Comparison of ENCODE assay signal across 11 cellular contexts in genomic region chr21:37006243-37006520, GRCh38. TPM values are rescaled to one million over a fixed set of nuclear protein-coding genes. Genes with fewer than 3 reads are reported as not detected.
DNase-seq lines count a peak whose midpoint lies in the region; ATAC-seq and TF ChIP-seq lines count a peak whose summit lies in the region.
"Had no signal": no experiment of that assay in that cellular context is flagged by ENCODE, and none has a peak within 500 bp of the region (broad histone marks: within the 10 kb centered on the region; RNA-seq: fewer than 3 reads in every experiment).

No MANE protein-coding gene starts in this region.

- peak overlapping the region in 1 of 2 experiments; percentile 40 for H3K23ac ChIP-seq in mesenchymal stem cell (ENCODE audit: low read length in 2 of 2)

- H3K27ac ChIP-seq in heart left ventricle: no peak overlapping the region
- no peak overlapping the region for H3K27ac ChIP-seq in mesenchymal stem cell (ENCODE audit: low read length, poor library complexity, severe bottlenecking)
- peak overlapping the region in 2 of 4 donors; percentile 57 to 69 for H3K27ac ChIP-seq in upper lobe of left lung

- H4K8ac ChIP-seq in mesenchymal stem cell (ENCODE audit: low read length): no peak overlapping the region

- no peak overlapping the region for H3K18ac ChIP-seq in mesenchymal stem cell (ENCODE audit: low read depth in 1 of 2, low read length in 2 of 2)

- DNase-seq in heart left ventricle (no peak), Right ventricle myocardium inferior (ENCODE audit: missing footprints) (no peak), cardiac fibroblast (ENCODE audit: low read depth in 2 of 2) (no peak), mesenchymal stem cell (no peak), upper lobe of left lung (peak in 1 of 2 donors; percentile 79), NCI-H82 treated with DMSO at 0.1 percent for 48 hours (lab: John Stamatoyannopoulos, UW; ENCODE audit: unreplicated experiment) (no peak)
- DNase-seq in stimulated activated CD4-positive, alpha-beta T cell treated with anti-CD3 and anti-CD28 coated beads, Interleukin-4, amount 100 ng/mL, for 24 hours: no peak
- DNase-seq: activated gamma-delta T cell treated with Interleukin-2 at 50 U/mL for 16 hours had no signal

- peak overlapping the region; percentile 97 for H3K4me2 ChIP-seq in mesenchymal stem cell (ENCODE audit: low read length, poor library complexity, severe bottlenecking)

- no peak overlapping the region for H3K9ac ChIP-seq in mesenchymal stem cell (ENCODE audit: low read length)

- no peak for TF ChIP-seq CTCF in heart left ventricle (IDR thresholded peaks at IDR 0.05)
- TF ChIP-seq CTCF in cardiac fibroblast (IDR thresholded peaks at IDR 0.05; ENCODE audit: low read depth, low read length): no peak
- TF ChIP-seq CTCF in upper lobe of left lung (IDR thresholded peaks at IDR 0.05): no peak

- peaks cover 0 to 19% (median 10%) of the 10 kb centered on the region in 12 donors for H3K4me1 ChIP-seq in heart left ventricle
- H3K4me1 ChIP-seq in mesenchymal stem cell (ENCODE audit: control insufficient read depth, insufficient read depth, low read depth, low read length): peaks cover 21% of the 10 kb centered on the region
- peaks cover 21 to 39% (median 23%) of the 10 kb centered on the region in 4 donors for H3K4me1 ChIP-seq in upper lobe of left lung

- no peaks in the 10 kb centered on the region for H3K36me3 ChIP-seq in heart left ventricle
- H3K36me3 ChIP-seq in mesenchymal stem cell (ENCODE audit: control insufficient read depth in 1 of 2, insufficient read depth in 2 of 2, low read depth in 1 of 2, low read length in 2 of 2): no peaks in the 10 kb centered on the region
- H3K36me3 ChIP-seq in upper lobe of left lung: no peaks in the 10 kb centered on the region

- no peak for TF ChIP-seq EP300 in upper lobe of left lung (IDR thresholded peaks at IDR 0.05)

- no peak overlapping the region for H2BK15ac ChIP-seq in mesenchymal stem cell (ENCODE audit: low read depth, poor library complexity, severe bottlenecking)

- no peak overlapping the region for H3K14ac ChIP-seq in mesenchymal stem cell (ENCODE audit: low read length in 2 of 2)

- H2AK5ac ChIP-seq in mesenchymal stem cell (ENCODE audit: low read length, severe bottlenecking): no peak overlapping the region

- H3K79me1 ChIP-seq in mesenchymal stem cell (replicated peaks; ENCODE audit: low read length, poor library complexity, severe bottlenecking): no peaks in the 10 kb centered on the region

- H3K9me3 ChIP-seq in heart left ventricle (no peaks in the 10 kb centered on the region), mesenchymal stem cell (ENCODE audit: control insufficient read depth, low read length) (no peaks in the 10 kb centered on the region), upper lobe of left lung (no peaks in the 10 kb centered on the region)

- TF ChIP-seq POLR2A in heart left ventricle (IDR thresholded peaks at IDR 0.05) (no peak), upper lobe of left lung (IDR thresholded peaks at IDR 0.05) (no peak)

- H2BK12ac ChIP-seq in mesenchymal stem cell (ENCODE audit: low read length in 2 of 2): peak overlapping the region in 1 of 2 experiments; percentile 34

- ATAC-seq in heart left ventricle (no peak), Right ventricle myocardium inferior (no peak), upper lobe of left lung (ENCODE audit: low FRiP score in 2 of 2) (no peak), GM18519 (IDR thresholded peaks at IDR 0.05; ENCODE audit: low FRiP score, unreplicated experiment) (no peak)

- H3K4ac ChIP-seq in mesenchymal stem cell (ENCODE audit: low read depth in 1 of 2, low read length in 2 of 2): no peak overlapping the region

- no peak overlapping the region for H2AFZ ChIP-seq in mesenchymal stem cell (ENCODE audit: low read depth, low read length)

- H3K27me3 ChIP-seq in heart left ventricle (peaks cover 14 to 60% (median 42%) of the 10 kb centered on the region in 9 donors), mesenchymal stem cell (ENCODE audit: control insufficient read depth in 1 of 2, insufficient read depth in 1 of 2, low read length in 2 of 2) (peaks cover 11 to 24% of the 10 kb centered on the region in 2 experiments), upper lobe of left lung (peaks cover 0 to 14% (median 6%) of the 10 kb centered on the region in 4 donors)

- no peak overlapping the region for H2BK120ac ChIP-seq in mesenchymal stem cell (ENCODE audit: low read depth, low read length)

- intact Hi-C loops in heart left ventricle (cut with DNase I) (loop anchor here in 1 of 10 donors (5.0 kb wide), 1 partner anchor 69 kb away; no protein-coding TSS in a partner anchor), Right ventricle myocardium inferior (cut with DNase I) (no loop called here)

- H4K91ac ChIP-seq in mesenchymal stem cell (ENCODE audit: low read length): no peak overlapping the region

- WGBS in heart left ventricle, 4 donors: 1 to 3% (median 2%) methylated on average over 20 of the region's 20 CpGs
- under 1% methylated on average over 20 of the region's 20 CpGs for WGBS in mesenchymal stem cell
- WGBS in upper lobe of left lung, 2 donors: 4 to 5% methylated on average over 15 to 20 of the region's 20 CpGs

- no peak overlapping the region for H2BK5ac ChIP-seq in mesenchymal stem cell (ENCODE audit: low read depth, low read length, poor library complexity, severe bottlenecking)

- H3K4me3 ChIP-seq in heart left ventricle (peak overlapping the region; percentile 17 to 55 (median 49)), cardiac fibroblast (replicated peaks in 1 of 2; ENCODE audit: low read depth in 2 of 2, low read length in 2 of 2) (peak overlapping the region; percentile 33 to 41), mesenchymal stem cell (ENCODE audit: insufficient read depth in 1 of 2, low read depth in 1 of 2, low read length in 2 of 2) (peak overlapping the region; percentile 55 to 69), upper lobe of left lung (peak overlapping the region; percentile 46 to 64 (median 57))

RNA-seq across cellular contexts. Expression of gene RIPPLY3, which starts 0.3 kb away (rescaled TPM):
- total RNA-seq in heart left ventricle (not detected), Right ventricle myocardium inferior (not detected), upper lobe of left lung (1 to 10 TPM in 2 of 6 donors, under 1 TPM in 2, not detected in 2; 0.11 to 1.5 (median 0.66) TPM)
- polyA plus RNA-seq in heart left ventricle: not detected
- 0.03 TPM for polyA plus RNA-seq in mesenchymal stem cell (2013, experiment 1 of 2)
- polyA plus RNA-seq in mesenchymal stem cell (2013, experiment 2 of 2): 0.05 TPM
- total RNA-seq: HT-29, mesenteric fat pad had no signal

RNA-seq across cellular contexts. Expression of gene HLCS, which starts 39.7 kb away (rescaled TPM):
- total RNA-seq in heart left ventricle: 10 to 100 TPM in 2 of 9 donors, 1 to 10 TPM in 7; 5.3 to 15.2 (median 7.1) TPM
- polyA plus RNA-seq in heart left ventricle: 1 to 10 TPM; 1.8 to 4.9 TPM
- total RNA-seq in Right ventricle myocardium inferior: 6.8 TPM
- polyA plus RNA-seq in mesenchymal stem cell (2013, experiment 1 of 2): 12.3 TPM
- 12.5 TPM for polyA plus RNA-seq in mesenchymal stem cell (2013, experiment 2 of 2)
- 10 to 100 TPM; 15.3 to 34.6 (median 24.1) TPM for total RNA-seq in upper lobe of left lung
